ENCODE assay signal across 1 cellular context in the genomic region with DNA sequence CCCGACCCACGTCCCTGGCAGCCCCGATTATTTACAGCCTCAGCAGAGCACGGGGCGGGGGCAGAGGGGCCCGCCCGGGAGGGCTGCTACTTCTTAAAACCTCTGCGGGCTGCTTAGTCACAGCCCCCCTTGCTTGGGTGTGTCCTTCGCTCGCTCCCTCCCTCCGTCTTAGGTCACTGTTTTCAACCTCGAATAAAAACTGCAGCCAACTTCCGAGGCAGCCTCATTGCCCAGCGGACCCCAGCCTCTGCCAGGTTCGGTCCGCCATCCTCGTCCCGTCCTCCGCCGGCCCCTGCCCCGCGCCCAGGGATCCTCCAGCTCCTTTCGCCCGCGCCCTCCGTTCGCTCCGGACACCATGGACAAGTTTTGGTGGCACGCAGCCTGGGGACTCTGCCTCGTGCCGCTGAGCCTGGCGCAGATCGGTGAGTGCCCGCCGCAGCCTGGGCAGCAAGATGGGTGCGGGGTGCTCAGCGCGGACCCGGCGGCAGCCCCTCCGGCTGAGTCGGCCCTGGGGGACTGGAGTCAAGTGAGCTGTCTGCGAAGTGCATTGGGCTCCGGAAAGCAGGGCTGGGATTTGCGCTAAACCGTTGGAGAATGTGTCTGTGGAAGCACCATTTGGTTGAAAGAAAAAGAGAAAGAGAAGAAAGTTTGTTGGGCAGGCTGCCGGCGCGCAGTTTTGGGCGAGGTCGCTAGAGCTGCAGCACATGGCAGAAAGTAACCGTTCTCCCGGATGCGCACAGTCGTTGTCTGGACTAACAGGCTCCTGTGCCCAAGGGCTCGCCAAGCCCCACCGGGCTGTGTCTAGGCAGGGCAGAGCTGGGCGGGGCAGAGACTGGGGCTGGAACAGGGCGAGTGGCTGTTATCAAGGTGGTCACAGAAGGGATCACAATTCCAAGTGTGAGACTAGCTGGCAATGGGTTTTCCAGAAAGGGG.
TF ChIP-seq lines count a peak whose summit lies in the region.

CD44 (plus strand) TSS at position 223 of the 933 bp plus-strand sequence; CDS start at position 356, 133 bp downstream.

TF ChIP-seq in WTC11, 78 proteins besides CTCF, POLR2A, EP300 and RAD21 (continued from another document):
- peak; percentile 77; the same call in 1 of the 2 replicates for TF ChIP-seq ARID4B (CRISPR knock-in tag; IDR thresholded peaks at IDR 0.05; ENCODE audit: borderline replicate concordance)
- TF ChIP-seq, protein P1, sequence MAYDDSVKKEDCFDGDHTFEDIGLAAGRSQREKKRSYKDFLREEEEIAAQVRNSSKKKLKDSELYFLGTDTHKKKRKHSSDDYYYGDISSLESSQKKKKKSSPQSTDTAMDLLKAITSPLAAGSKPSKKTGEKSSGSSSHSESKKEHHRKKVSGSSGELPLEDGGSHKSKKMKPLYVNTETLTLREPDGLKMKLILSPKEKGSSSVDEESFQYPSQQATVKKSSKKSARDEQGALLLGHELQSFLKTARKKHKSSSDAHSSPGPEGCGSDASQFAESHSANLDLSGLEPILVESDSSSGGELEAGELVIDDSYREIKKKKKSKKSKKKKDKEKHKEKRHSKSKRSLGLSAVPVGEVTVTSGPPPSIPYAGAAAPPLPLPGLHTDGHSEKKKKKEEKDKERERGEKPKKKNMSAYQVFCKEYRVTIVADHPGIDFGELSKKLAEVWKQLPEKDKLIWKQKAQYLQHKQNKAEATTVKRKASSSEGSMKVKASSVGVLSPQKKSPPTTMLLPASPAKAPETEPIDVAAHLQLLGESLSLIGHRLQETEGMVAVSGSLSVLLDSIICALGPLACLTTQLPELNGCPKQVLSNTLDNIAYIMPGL (CRISPR knock-in tag; IDR thresholded peaks at IDR 0.05): 0 out of 2 replicates have a peak, but pooled peaks have one; percentile 28
- peak; percentile 32; the same call in 1 of the 2 replicates for TF ChIP-seq FOXK1 (CRISPR knock-in tag; IDR thresholded peaks at IDR 0.05)
- TF ChIP-seq MYBL2 (CRISPR knock-in tag; IDR thresholded peaks at IDR 0.05): peak; percentile 73; the same call in 1 of the 2 replicates
- TF ChIP-seq, protein P2, sequence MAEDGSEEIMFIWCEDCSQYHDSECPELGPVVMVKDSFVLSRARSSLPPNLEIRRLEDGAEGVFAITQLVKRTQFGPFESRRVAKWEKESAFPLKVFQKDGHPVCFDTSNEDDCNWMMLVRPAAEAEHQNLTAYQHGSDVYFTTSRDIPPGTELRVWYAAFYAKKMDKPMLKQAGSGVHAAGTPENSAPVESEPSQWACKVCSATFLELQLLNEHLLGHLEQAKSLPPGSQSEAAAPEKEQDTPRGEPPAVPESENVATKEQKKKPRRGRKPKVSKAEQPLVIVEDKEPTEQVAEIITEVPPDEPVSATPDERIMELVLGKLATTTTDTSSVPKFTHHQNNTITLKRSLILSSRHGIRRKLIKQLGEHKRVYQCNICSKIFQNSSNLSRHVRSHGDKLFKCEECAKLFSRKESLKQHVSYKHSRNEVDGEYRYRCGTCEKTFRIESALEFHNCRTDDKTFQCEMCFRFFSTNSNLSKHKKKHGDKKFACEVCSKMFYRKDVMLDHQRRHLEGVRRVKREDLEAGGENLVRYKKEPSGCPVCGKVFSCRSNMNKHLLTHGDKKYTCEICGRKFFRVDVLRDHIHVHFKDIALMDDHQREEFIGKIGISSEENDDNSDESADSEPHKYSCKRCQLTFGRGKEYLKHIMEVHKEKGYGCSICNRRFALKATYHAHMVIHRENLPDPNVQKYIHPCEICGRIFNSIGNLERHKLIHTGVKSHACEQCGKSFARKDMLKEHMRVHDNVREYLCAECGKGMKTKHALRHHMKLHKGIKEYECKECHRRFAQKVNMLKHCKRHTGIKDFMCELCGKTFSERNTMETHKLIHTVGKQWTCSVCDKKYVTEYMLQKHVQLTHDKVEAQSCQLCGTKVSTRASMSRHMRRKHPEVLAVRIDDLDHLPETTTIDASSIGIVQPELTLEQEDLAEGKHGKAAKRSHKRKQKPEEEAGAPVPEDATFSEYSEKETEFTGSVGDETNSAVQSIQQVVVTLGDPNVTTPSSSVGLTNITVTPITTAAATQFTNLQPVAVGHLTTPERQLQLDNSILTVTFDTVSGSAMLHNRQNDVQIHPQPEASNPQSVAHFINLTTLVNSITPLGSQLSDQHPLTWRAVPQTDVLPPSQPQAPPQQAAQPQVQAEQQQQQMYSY (CRISPR knock-in tag; IDR thresholded peaks at IDR 0.05): no peak
- TF ChIP-seq, protein P3, sequence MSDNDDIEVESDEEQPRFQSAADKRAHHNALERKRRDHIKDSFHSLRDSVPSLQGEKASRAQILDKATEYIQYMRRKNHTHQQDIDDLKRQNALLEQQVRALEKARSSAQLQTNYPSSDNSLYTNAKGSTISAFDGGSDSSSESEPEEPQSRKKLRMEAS (CRISPR knock-in tag; IDR thresholded peaks at IDR 0.05): peak; percentile 77
- TF ChIP-seq TEAD1 (CRISPR knock-in tag; IDR thresholded peaks at IDR 0.05): 0 out of 2 replicates have a peak, but pooled peaks have one; percentile 53
